8 cellular contexts compared by ENCODE assay signal in the genomic region with DNA sequence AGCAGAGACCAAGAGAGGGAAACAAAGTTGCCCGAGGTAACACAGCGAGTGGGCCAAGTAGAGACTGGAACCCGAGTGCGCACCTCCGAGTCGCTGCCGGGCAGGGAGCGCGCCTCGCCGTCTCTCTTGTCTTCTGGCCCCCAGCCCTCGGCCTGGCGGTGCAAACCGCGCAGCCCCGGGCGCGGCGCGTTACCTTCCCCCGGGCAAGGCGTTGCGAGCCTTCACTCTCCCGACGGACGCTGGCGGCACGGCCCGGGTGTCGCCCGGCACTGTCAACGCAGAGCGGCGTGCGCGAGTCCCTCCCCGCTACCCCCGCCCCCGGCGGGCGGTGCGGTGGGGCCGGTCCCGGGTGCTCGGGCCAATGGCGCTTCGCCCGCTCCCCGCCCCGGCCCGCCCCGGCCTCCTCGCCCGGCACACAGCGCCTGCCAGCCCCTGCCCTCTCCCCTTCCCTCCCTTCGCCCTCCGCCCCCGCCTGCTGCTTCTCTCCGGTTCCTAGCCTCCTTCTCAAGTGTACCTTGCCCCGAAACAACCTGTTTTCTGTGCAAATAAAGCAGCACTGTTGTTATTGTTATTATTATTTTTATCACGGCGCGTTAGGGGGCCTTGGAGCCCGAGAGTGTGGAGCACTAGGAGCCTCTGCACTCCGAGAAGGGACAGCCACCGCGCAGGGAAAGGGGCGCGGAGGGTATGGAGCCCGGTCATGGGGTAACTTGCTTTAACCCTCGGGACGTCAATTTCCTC. TPM values are rescaled to one million over a fixed set of nuclear protein-coding genes. Genes with fewer than 3 reads are reported as not detected.
DNase-seq lines count a peak whose midpoint lies in the region; ATAC-seq lines count a peak whose summit lies in the region.

A gene with protein sequence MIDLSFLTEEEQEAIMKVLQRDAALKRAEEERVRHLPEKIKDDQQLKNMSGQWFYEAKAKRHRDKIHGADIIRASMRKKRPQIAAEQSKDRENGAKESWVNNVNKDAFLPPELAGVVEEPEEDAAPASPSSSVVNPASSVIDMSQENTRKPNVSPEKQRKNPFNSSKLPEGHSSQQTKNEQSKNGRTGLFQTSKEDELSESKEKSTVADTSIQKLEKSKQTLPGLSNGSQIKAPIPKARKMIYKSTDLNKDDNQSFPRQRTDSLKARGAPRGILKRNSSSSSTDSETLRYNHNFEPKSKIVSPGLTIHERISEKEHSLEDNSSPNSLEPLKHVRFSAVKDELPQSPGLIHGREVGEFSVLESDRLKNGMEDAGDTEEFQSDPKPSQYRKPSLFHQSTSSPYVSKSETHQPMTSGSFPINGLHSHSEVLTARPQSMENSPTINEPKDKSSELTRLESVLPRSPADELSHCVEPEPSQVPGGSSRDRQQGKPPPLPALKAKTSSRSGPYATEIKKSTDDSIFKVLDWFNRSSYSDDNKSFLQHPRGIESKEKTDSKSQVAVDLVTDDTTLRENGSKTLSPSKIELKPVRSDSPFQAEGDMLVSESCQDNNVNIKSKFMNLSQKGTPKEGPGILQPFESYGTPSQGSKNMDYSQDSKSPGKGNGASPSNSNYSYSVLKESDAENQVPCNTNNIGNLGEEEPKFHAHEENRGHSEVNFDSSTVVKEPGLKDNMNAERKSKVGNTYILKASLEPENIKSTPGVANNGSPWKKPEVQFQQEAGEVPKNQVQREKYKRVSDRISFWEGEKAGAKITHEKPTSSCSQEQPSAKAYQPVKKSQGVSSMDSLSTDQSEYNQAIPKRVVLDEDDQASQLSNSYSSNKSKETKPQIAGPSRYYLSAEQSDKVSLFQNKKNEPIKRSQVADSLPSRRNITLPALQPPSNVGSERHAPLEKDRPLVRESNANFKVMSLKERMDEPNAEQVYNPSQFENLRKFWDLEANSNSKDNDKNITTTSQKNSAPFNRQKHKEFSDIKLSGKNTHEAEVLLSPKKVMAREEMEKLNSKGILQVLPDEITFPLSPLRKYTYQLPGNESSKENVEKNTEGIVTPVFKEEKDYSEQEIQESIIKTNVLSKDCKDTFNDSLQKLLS (N-terminal part only) (minus strand): TSS at position 271 of the 741 bp plus-strand sequence. CDS start 53,416 bp downstream, outside the sequence.

- DNase-seq in AG20443 (ENCODE audit: low spot score) (peak; percentile 93), NOMO-1 treated with dmso at 0.1 percent for 144 hours (lab: John Stamatoyannopoulos, UW; ENCODE audit: unreplicated experiment) (peak; percentile 6)
- DNase-seq in activated T-cell treated with anti-CD3 and anti-CD28 coated beads, Interleukin-2, amount 50 U/mL, for 1 hour, result peak; percentile 82
- peak; percentile 21 to 57 for DNase-seq in stimulated activated CD8-positive, alpha-beta memory T cell treated with anti-CD3 and anti-CD28 coated beads, Interleukin-4, amount 100 ng/mL, for 4 hours (ENCODE audit: low read depth in 2 of 2, low spot score in 1 of 2)

- H3K4me1 ChIP-seq in esophagus (ENCODE audit: control insufficient read depth in 2 of 2, insufficient read depth in 2 of 2, low read length in 1 of 2) (peaks cover 0 to 10% of the 10 kb centered on the region in 2 donors), mucosa of stomach (ENCODE audit: control insufficient read depth, insufficient read depth, low read length) (peaks cover 56% of the 10 kb centered on the region)

- H3K4me3 ChIP-seq in esophagus (ENCODE audit: low read depth in 1 of 2, low read length in 2 of 2) (peak within 1 kb of the TSS; percentile 51 to 67), mucosa of stomach (ENCODE audit: low read length) (peak within 1 kb of the TSS; percentile 98)

- peak within 1 kb of the TSS; percentile 96 for H3K9ac ChIP-seq in mucosa of stomach (ENCODE audit: low read length)

- no peaks in the 10 kb centered on the region for H3K36me3 ChIP-seq in esophagus (ENCODE audit: control insufficient read depth in 2 of 2, insufficient read depth in 2 of 2, low read length in 1 of 2)
- H3K36me3 ChIP-seq in mucosa of stomach (ENCODE audit: control insufficient read depth, insufficient read depth, low read length), result no peaks in the 10 kb centered on the region

- H3K27ac ChIP-seq in esophagus (ENCODE audit: low read depth in 2 of 2, low read length in 1 of 2), result peak within 1 kb of the TSS; percentile 50 to 64

- 1% methylated on average over 53 to 72 of the region's 72 CpGs for WGBS in esophagus, 2 donors

- H3K9me3 ChIP-seq in esophagus (ENCODE audit: control insufficient read depth in 2 of 2, insufficient read depth in 1 of 2, low read depth in 1 of 2, low read length in 1 of 2), result no peaks in the 10 kb centered on the region
- no peaks in the 10 kb centered on the region for H3K9me3 ChIP-seq in mucosa of stomach (ENCODE audit: control insufficient read depth, low read length)

- ATAC-seq in GM19025 (IDR thresholded peaks at IDR 0.05; ENCODE audit: low read depth, unreplicated experiment) (peak; percentile 87), HG03175 (IDR thresholded peaks at IDR 0.05; ENCODE audit: unreplicated experiment) (peak; percentile 90)

- no peaks in the 10 kb centered on the region for H3K27me3 ChIP-seq in esophagus (ENCODE audit: control insufficient read depth in 1 of 2, insufficient read depth in 2 of 2, low read length in 2 of 2)
- no peaks in the 10 kb centered on the region for H3K27me3 ChIP-seq in mucosa of stomach (ENCODE audit: control insufficient read depth, insufficient read depth, low read length)

RNA-seq across cellular contexts. Expression of the gene that starts here (rescaled TPM):
- polyA plus RNA-seq in esophagus, result 1 to 10 TPM; 3.4 to 5.0 TPM

Comparison
In these comparisons a context has a peak if more than half of its experiments do, and no peak if none do; other contexts are left out.
1. Peak in every context shown above with its lines: DNase-seq, ATAC-seq, H3K4me3 ChIP-seq and H3K27ac ChIP-seq.
2. DNase-seq: peak in every context shown above with its lines; median percentile 93 in AG20443; 82 in activated T-cell treated with anti-CD3 and anti-CD28 coated beads, Interleukin-2, amount 50 U/mL, for 1 hour; 39 in stimulated activated CD8-positive, alpha-beta memory T cell treated with anti-CD3 and anti-CD28 coated beads, Interleukin-4, amount 100 ng/mL, for 4 hours; 6 in NOMO-1 treated with dmso at 0.1 percent for 144 hours.